In genomic region chr3:85853805-85854204, GRCh38 we compare ENCODE assay signal across 30 cellular contexts.
"Had no signal": no experiment of that assay in that cellular context is flagged by ENCODE, and none has a peak within 500 bp of the region (broad histone marks: within the 10 kb centered on the region; RNA-seq: fewer than 3 reads in every experiment).

No MANE protein-coding gene starts in this region.

- H3K27ac ChIP-seq: adrenal gland, ascending aorta, body of pancreas, brain microvascular endothelial cell, breast epithelium, cardiac muscle cell had no signal

- DNase-seq: activated effector memory CD4-positive, alpha-beta T cell treated with anti-CD3 and anti-CD28 coated beads, Interleukin-2, amount 50 U/mL, for 16 hours; activated effector memory CD4-positive, alpha-beta T cell treated with Interleukin-2 at 50 U/mL for 16 hours; activated gamma-delta T cell; activated gamma-delta T cell treated with Interleukin-2 at 50 U/mL for 16 hours; activated naive CD4-positive, alpha-beta T cell; activated naive CD4-positive, alpha-beta T cell treated with anti-CD3 and anti-CD28 coated beads for 36 hours; activated naive CD4-positive, alpha-beta T cell treated with anti-CD3 and anti-CD28 coated beads, Interleukin-2, amount 10 ng/mL, durations not matched to agents 7 days and 5 days; activated naive CD4-positive, alpha-beta T cell treated with anti-CD3 and anti-CD28 coated beads, Interleukin-2, amount 50 U/mL, for 16 hours; activated naive CD4-positive, alpha-beta T cell treated with Interleukin-2 at 50 U/mL for 16 hours; activated naive CD8-positive, alpha-beta T cell treated with anti-CD3 and anti-CD28 coated beads for 36 hours; activated naive CD8-positive, alpha-beta T cell treated with anti-CD3 and anti-CD28 coated beads, Interleukin-2, amount 10 ng/mL, durations not matched to agents 7 days and 5 days; activated naive CD8-positive, alpha-beta T cell treated with anti-CD3 and anti-CD28 coated beads, Interleukin-2, amount 50 U/mL, for 24 hours; activated T-cell treated with anti-CD3 and anti-CD28 coated beads, Interleukin-2, amount 50 U/mL, for 4 hours; activated T-cell treated with anti-CD3 and anti-CD28 coated beads, Interleukin-2, amount 50 U/mL, for 48 hours; activated T-cell treated with anti-CD3 and anti-CD28 coated beads, Interleukin-2, amount 50 U/mL, for 72 hours; adrenal gland; amniotic stem cell; amygdala; anterior cingulate cortex; aorta; body of pancreas; brain microvascular endothelial cell; caudate nucleus; central memory CD4-positive, alpha-beta T cell; cerebellar nuclear complex had no signal

- H3K9me3 ChIP-seq: adrenal gland, ascending aorta, body of pancreas, breast epithelium had no signal

- H3K4me1 ChIP-seq: adrenal gland, ascending aorta, body of pancreas, breast epithelium had no signal

- ATAC-seq: activated naive CD4-positive, alpha-beta T cell treated with anti-CD3 and anti-CD28 coated beads, Interleukin-2, amount 50 U/mL, for 72 hours; activated naive CD8-positive, alpha-beta T cell treated with anti-CD3 and anti-CD28 coated beads, Interleukin-2, amount 50 U/mL, for 24 hours; activated T-cell treated with anti-CD3 and anti-CD28 coated beads, Interleukin-2, amount 50 U/mL, for 4 hours; activated T-cell treated with anti-CD3 and anti-CD28 coated beads, Interleukin-2, amount 50 U/mL, for 72 hours; activated T-helper 17 cell treated with anti-CD3 and anti-CD28 coated beads, Interleukin-2, amount 50 U/mL, for 72 hours; body of pancreas had no signal

- H3K4me3 ChIP-seq: adrenal gland, ascending aorta, body of pancreas, breast epithelium, cardiac muscle cell had no signal

- H3K27me3 ChIP-seq: adrenal gland, ascending aorta, body of pancreas, brain microvascular endothelial cell, breast epithelium, cardiac muscle cell had no signal

- H3K36me3 ChIP-seq: adrenal gland, ascending aorta, brain microvascular endothelial cell, breast epithelium, cardiac muscle cell had no signal
